16 cellular contexts compared by ENCODE assay signal in the genomic region with DNA sequence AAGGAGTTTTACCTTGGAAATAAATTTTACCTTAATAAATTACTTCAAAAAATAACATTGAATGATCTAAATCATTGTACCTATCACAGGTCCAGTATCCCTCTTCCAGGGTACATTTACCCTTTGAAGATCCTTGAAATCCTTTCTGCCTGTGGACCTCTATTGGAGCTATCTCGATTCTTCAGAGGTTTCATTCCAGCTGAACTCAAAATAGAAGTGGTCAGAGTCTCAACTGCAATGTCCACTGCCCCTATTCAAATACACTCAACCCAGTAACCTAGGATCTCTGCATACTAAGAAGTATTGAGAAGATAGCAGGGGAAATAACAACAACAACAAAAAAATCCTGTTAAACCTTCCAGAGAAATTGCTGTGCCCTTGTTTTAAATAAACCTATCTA. TPM values are rescaled to one million over a fixed set of nuclear protein-coding genes. Genes with fewer than 3 reads are reported as not detected.
DNase-seq lines count a peak whose midpoint lies in the region; ATAC-seq and TF ChIP-seq lines count a peak whose summit lies in the region.
"Had no signal": no experiment of that assay in that cellular context is flagged by ENCODE, and none has a peak within 500 bp of the region (broad histone marks: within the 10 kb centered on the region; RNA-seq: fewer than 3 reads in every experiment).

No MANE protein-coding gene starts in this region.

- WGBS in psoas muscle, 3 donors, result 29 to 52% (median 50%) methylated on average over 1 of the region's 1 CpG

- H3K9me3 ChIP-seq in psoas muscle (no peaks in the 10 kb centered on the region), uterus (no peaks in the 10 kb centered on the region)
- H3K9me3 ChIP-seq: HAP-1 had no signal

- no peak overlapping the region for H3K4me3 Mint-ChIP-seq in glutamatergic neuron (ENCODE audit: unreplicated experiment)
- H3K4me3 Mint-ChIP-seq: CD4-positive, alpha-beta memory T cell; HFFc6 had no signal

- H3K27ac ChIP-seq in psoas muscle (no peak overlapping the region), uterus (no peak overlapping the region)

- peak overlapping the region; percentile 29 for H3K27ac Mint-ChIP-seq in glutamatergic neuron (ENCODE audit: unreplicated experiment)
- H3K27ac Mint-ChIP-seq: CD4-positive, alpha-beta memory T cell; HFFc6 had no signal

- H3K4me3 ChIP-seq in psoas muscle, result no peak overlapping the region
- no peak overlapping the region for H3K4me3 ChIP-seq in uterus
- H3K4me3 ChIP-seq: HAP-1 had no signal

- TF ChIP-seq CTCF in glutamatergic neuron (IDR thresholded peaks at IDR 0.05; ENCODE audit: partially characterized antibody, unreplicated experiment) (no peak), psoas muscle (IDR thresholded peaks at IDR 0.05) (no peak), uterus (IDR thresholded peaks at IDR 0.05) (no peak)

- no peaks in the 10 kb centered on the region for H3K27me3 Mint-ChIP-seq in glutamatergic neuron (ENCODE audit: unreplicated experiment)
- H3K27me3 Mint-ChIP-seq: CD4-positive, alpha-beta memory T cell had no signal

- DNase-seq in NCI-H82 (lab: John Stamatoyannopoulos, UW) (peak; percentile 30), NCI-H82 treated with DMSO at 0.1 percent for 48 hours (lab: John Stamatoyannopoulos, UW; ENCODE audit: unreplicated experiment) (peak; percentile 32), glutamatergic neuron (no peak), psoas muscle (no peak), D341Med (ENCODE audit: low spot score) (no peak), uterus (no peak)
- DNase-seq: C1 segment of cervical spinal cord; Calu3; CD4-positive, alpha-beta memory T cell; COR-L47; DMS153; DND-41; GOT3; HFFc6 had no signal

- peaks cover 0 to 22% of the 10 kb centered on the region in 2 donors for H3K36me3 ChIP-seq in psoas muscle (ENCODE audit: insufficient read depth in 1 of 2, low read depth in 1 of 2)
- H3K36me3 ChIP-seq in uterus, result no peaks in the 10 kb centered on the region
- H3K36me3 ChIP-seq: HAP-1 had no signal

- intact Hi-C loops in psoas muscle (cut with DNase I), result no loop called here
- intact Hi-C loops in uterus (cut with DNase I; ENCODE audit: low total_unique reads), result no loop called here

- peaks cover 45% of the 10 kb centered on the region for H3K4me1 Mint-ChIP-seq in glutamatergic neuron (ENCODE audit: low read depth, unreplicated experiment)

- H3K36me3 Mint-ChIP-seq in glutamatergic neuron (ENCODE audit: unreplicated experiment), result no peaks in the 10 kb centered on the region

- H3K9me3 Mint-ChIP-seq in glutamatergic neuron (ENCODE audit: unreplicated experiment), result no peaks in the 10 kb centered on the region
- H3K9me3 Mint-ChIP-seq: CD4-positive, alpha-beta memory T cell; HFFc6 had no signal

- ATAC-seq in psoas muscle (peak in 3 of 4 donors; percentile 22 to 58 (median 37)), HG02623 (IDR thresholded peaks at IDR 0.05; ENCODE audit: unreplicated experiment) (no peak)

- no peak for TF ChIP-seq POLR2A in uterus (IDR thresholded peaks at IDR 0.05)

- H3K27me3 ChIP-seq in psoas muscle (ENCODE audit: insufficient read depth in 3 of 3, low read length in 2 of 3) (no peaks in the 10 kb centered on the region), uterus (no peaks in the 10 kb centered on the region)

- H3K4me1 ChIP-seq in psoas muscle, result peaks cover 31% of the 10 kb centered on the region
- H3K4me1 ChIP-seq in uterus, result no peaks in the 10 kb centered on the region

RNA-seq across cellular contexts. Expression of a gene that starts 9.3 kb away (rescaled TPM):
- 485 TPM for total RNA-seq in glutamatergic neuron (ENCODE audit: unreplicated experiment)
- 10 to 100 TPM; 54.9 to 81.5 (median 75.0) TPM for total RNA-seq in psoas muscle
- 10 to 100 TPM in 2 of 3 donors, 1 to 10 TPM in 1; 8.7 to 32.3 (median 28.5) TPM for polyA plus RNA-seq in psoas muscle
- total RNA-seq in uterus, result 10 to 100 TPM in 3 of 4 donors, 1 to 10 TPM in 1; 5.9 to 50.9 (median 36.3) TPM

Comparison
In these comparisons a context has a peak if more than half of its experiments do, and no peak if none do; other contexts are left out.
1. DNase-seq: peak in NCI-H82 (single experiment) and NCI-H82 treated with DMSO at 0.1 percent for 48 hours (single experiment); none in glutamatergic neuron (single experiment), psoas muscle (0 of 2), D341Med (single experiment) and uterus (0 of 2).